20 cellular contexts compared by ENCODE assay signal in genomic region chr6:90631046-90631445, GRCh38. TPM values are rescaled to one million over a fixed set of nuclear protein-coding genes. Genes with fewer than 3 reads are reported as not detected.
DNase-seq lines count a peak whose midpoint lies in the region; ATAC-seq, FAIRE-seq and TF ChIP-seq lines count a peak whose summit lies in the region.
"Had no signal": no experiment of that assay in that cellular context is flagged by ENCODE, and none has a peak within 500 bp of the region (broad histone marks: within the 10 kb centered on the region; RNA-seq: fewer than 3 reads in every experiment).

No MANE protein-coding gene starts in this region.

- H3K9me3 ChIP-seq in kidney (ENCODE audit: control insufficient read depth in 1 of 2, low read length in 2 of 2), result no peaks in the 10 kb centered on the region

- peak; percentile 55 for FAIRE-seq in kidney (lab: Jason Lieb, UNC)
- FAIRE-seq: GM12891, GM18507 had no signal

- no peak for ATAC-seq in GM19463 (IDR thresholded peaks at IDR 0.05; ENCODE audit: unreplicated experiment)
- ATAC-seq in GM21423 (IDR thresholded peaks at IDR 0.05; ENCODE audit: unreplicated experiment), result no peak

- CTCF ChIA-PET in RWPE1 (lab: Yijun Ruan, JAX), result interaction anchor here (0.5 kb wide), 1 partner anchor 52 kb away, joined by 3 read pairs; no protein-coding TSS in a partner anchor

- POLR2A ChIA-PET in RWPE1 (lab: Yijun Ruan, JAX; ENCODE audit: low non-redundant PET), result no interaction called here

- TF ChIP-seq CTCF in LNCAP (IDR thresholded peaks at IDR 0.05) (peak; percentile 27; the same call in 1 of the 2 replicates), RWPE1 (conservative IDR thresholded peaks at IDR 0.05; ENCODE audit: low read depth) (0 out of 2 replicates have a peak, but pooled peaks have one; percentile 15), kidney (IDR thresholded peaks at IDR 0.05; ENCODE audit: borderline replicate concordance, extremely low read depth, insufficient read depth) (no peak)

- no peaks in the 10 kb centered on the region for H3K4me1 ChIP-seq in kidney (ENCODE audit: control insufficient read depth in 1 of 2, insufficient read depth in 1 of 2, low read depth in 1 of 2, low read length in 2 of 2)

- H3K27ac ChIP-seq in RWPE1 (no peak overlapping the region), kidney (ENCODE audit: low read depth in 2 of 2, low read length in 2 of 2) (no peak overlapping the region)

- H3K36me3 ChIP-seq in kidney (ENCODE audit: control insufficient read depth in 1 of 2, insufficient read depth in 2 of 2, low read length in 2 of 2), result no peaks in the 10 kb centered on the region

- H3K9ac ChIP-seq in kidney (ENCODE audit: low read length in 2 of 2), result no peak overlapping the region

- DNase-seq in ELR (ENCODE audit: low read depth) (peak; percentile 6), RWPE1 (ENCODE audit: low spot score) (no peak), kidney (no peak), NCI-H2029 treated with DMSO at 0.1 percent for 48 hours (lab: John Stamatoyannopoulos, UW) (no peak)
- DNase-seq: Calu3; CD4-positive, alpha-beta memory T cell; DMS79; GF-D8; GOT3; IMR-90; Karpas-422; NCI-H1436 treated with DMSO at 0.1 percent for 48 hours; NCI-H2081; NCI-H524; T-helper 2 cell had no signal

- no peak overlapping the region for H3K4me3 ChIP-seq in kidney (ENCODE audit: low read length in 2 of 2)

- intact Hi-C loops in kidney (cut with DNase I), result no loop called here

RNA-seq across cellular contexts. Expression of gene MAP3K7, which starts 44.2 kb away (rescaled TPM):
- total RNA-seq in kidney, result 25.7 TPM
- polyA plus RNA-seq in kidney (ENCODE audit: insufficient read depth, low read depth, low replicate concordance), result 14.8 TPM
